Comparison of ENCODE assay signal across 28 cellular contexts in genomic region chr9:20303066-20303465, GRCh38.
"Had no signal": no experiment of that assay in that cellular context is flagged by ENCODE, and none has a peak within 500 bp of the region (broad histone marks: within the 10 kb centered on the region; RNA-seq: fewer than 3 reads in every experiment).

No MANE protein-coding gene starts in this region.

- H3K27me3 Mint-ChIP-seq: activated naive CD8-positive, alpha-beta T cell treated with anti-CD3 and anti-CD28 coated beads, Interleukin-2, amount 10 ng/mL, durations not matched to agents 7 days and 5 days had no signal

- H3K9me3 ChIP-seq: adrenal gland had no signal

- H3K27me3 ChIP-seq: adrenal gland had no signal

- H3K36me3 Mint-ChIP-seq: T-cell had no signal

- H3K4me3 ChIP-seq: adrenal gland, SK-N-MC had no signal

- ATAC-seq: activated CD8-positive, alpha-beta T cell treated with anti-CD3 and anti-CD28 coated beads, Interleukin-2, amount 10 ng/mL, durations not matched to agents 7 days and 5 days; Panc1; Right ventricle myocardium inferior; T-cell had no signal

- H3K4me3 Mint-ChIP-seq: activated CD8-positive, alpha-beta T cell treated with anti-CD3 and anti-CD28 coated beads, Interleukin-2, amount 10 ng/mL, durations not matched to agents 7 days and 5 days; activated naive CD8-positive, alpha-beta T cell treated with anti-CD3 and anti-CD28 coated beads, Interleukin-2, amount 10 ng/mL, durations not matched to agents 7 days and 5 days; T-cell had no signal

- H3K27ac ChIP-seq: adrenal gland, SK-N-MC had no signal

- H3K4me1 ChIP-seq: adrenal gland had no signal

- DNase-seq: activated CD4-positive, alpha-beta T cell treated with anti-CD3 and anti-CD28 coated beads for 4 hours; activated CD4-positive, CD25-positive, alpha-beta regulatory T cell; activated CD8-positive, alpha-beta memory T cell treated with anti-CD3 and anti-CD28 coated beads, Interleukin-2, amount 50 U/mL, for 48 hours; activated CD8-positive, alpha-beta T cell treated with anti-CD3 and anti-CD28 coated beads, Interleukin-2, amount 10 ng/mL, durations not matched to agents 7 days and 5 days; activated naive CD4-positive, alpha-beta T cell treated with anti-CD3 and anti-CD28 coated beads, Interleukin-2, amount 50 U/mL, for 16 hours; activated naive CD8-positive, alpha-beta T cell treated with anti-CD3 and anti-CD28 coated beads, Interleukin-2, amount 10 ng/mL, durations not matched to agents 7 days and 5 days; activated T-cell treated with anti-CD3 and anti-CD28 coated beads, Interleukin-2, amount 50 U/mL, for 1 hour; adrenal gland; anterior cingulate cortex; caudate nucleus; Kasumi-1; KBM-7; NCI-H1092 treated with DMSO at 0.1 percent for 48 hours; NCI-H1417 treated with DMSO at 0.1 percent for 48 hours; NCI-H1694; NCI-H2029 treated with DMSO at 0.1 percent for 48 hours; NCI-H345; NCI-H510A; NCI-H69; NK-92 treated with Interleukin-12 subunit alpha and Interleukin-12 subunit beta, amount 100 ng/mL, for 24 hours; OCI-M1; RPMI8226; T-cell; T-helper 2 cell; T1000 had no signal

- H3K27ac Mint-ChIP-seq: activated CD8-positive, alpha-beta T cell treated with anti-CD3 and anti-CD28 coated beads, Interleukin-2, amount 10 ng/mL, durations not matched to agents 7 days and 5 days; activated naive CD8-positive, alpha-beta T cell treated with anti-CD3 and anti-CD28 coated beads, Interleukin-2, amount 10 ng/mL, durations not matched to agents 7 days and 5 days; T-cell had no signal

- H3K36me3 ChIP-seq: adrenal gland had no signal
